Comparison of ENCODE assay signal across 11 cellular contexts in genomic region chr20:60224914-60225313, GRCh38.
A peak's percentile ranks its signal among the peaks of the same experiment; 100 is the strongest.
DNase-seq lines count a peak whose midpoint lies in the region; ATAC-seq and TF ChIP-seq lines count a peak whose summit lies in the region.
"Had no signal": no experiment of that assay in that cellular context is flagged by ENCODE, and none has a peak within 500 bp of the region (broad histone marks: within the 10 kb centered on the region; RNA-seq: fewer than 3 reads in every experiment).

No MANE protein-coding gene starts in this region.

- H3K4me1 ChIP-seq in KMS-11 (ENCODE audit: low read depth, poor library complexity, severe bottlenecking) (no peaks in the 10 kb centered on the region), parathyroid adenoma (no peaks in the 10 kb centered on the region)
- H3K4me1 ChIP-seq: Peyer's patch had no signal

- H3K36me3 ChIP-seq in KMS-11 (ENCODE audit: insufficient read depth): no peaks in the 10 kb centered on the region
- no peaks in the 10 kb centered on the region for H3K36me3 ChIP-seq in parathyroid adenoma (ENCODE audit: control insufficient read depth, insufficient read depth, low read length)
- H3K36me3 ChIP-seq: Peyer's patch had no signal

- CTCF ChIA-PET in activated CD4-positive, alpha-beta T cell treated with anti-CD3 and anti-CD28 coated beads for 36 hours (lab: Charles Lee): interaction anchor here (0.6 to 1.1 kb wide), 2 partner anchors 13 to 242 kb away, joined by 3 to 6 read pairs; no protein-coding TSS in a partner anchor

- H3K4me2 ChIP-seq in KMS-11 (no peak overlapping the region), parathyroid adenoma (ENCODE audit: low read length) (no peak overlapping the region)

- no peaks in the 10 kb centered on the region for H3K36me3 Mint-ChIP-seq in activated CD4-positive, alpha-beta T cell treated with anti-CD3 and anti-CD28 coated beads for 36 hours (ENCODE audit: low read depth)
- H3K36me3 Mint-ChIP-seq: activated naive CD8-positive, alpha-beta T cell treated with anti-CD3 and anti-CD28 coated beads, Interleukin-2, amount 10 ng/mL, durations not matched to agents 7 days and 5 days had no signal

- no peaks in the 10 kb centered on the region for H3K9me3 Mint-ChIP-seq in activated CD4-positive, alpha-beta T cell treated with anti-CD3 and anti-CD28 coated beads for 36 hours (ENCODE audit: low read depth)
- H3K9me3 Mint-ChIP-seq: activated naive CD8-positive, alpha-beta T cell treated with anti-CD3 and anti-CD28 coated beads, Interleukin-2, amount 10 ng/mL, durations not matched to agents 7 days and 5 days had no signal

- POLR2A ChIA-PET in activated CD4-positive, alpha-beta T cell treated with anti-CD3 and anti-CD28 coated beads for 36 hours (lab: Charles Lee): no interaction called here

- DNase-seq in activated CD4-positive, alpha-beta T cell treated with anti-CD3 and anti-CD28 coated beads for 36 hours: peak; percentile 20
- DNase-seq in activated CD4-positive, alpha-beta T cell treated with anti-CD3 and anti-CD28 coated beads for 4 hours: no peak
- DNase-seq in astrocyte of the hippocampus (ENCODE audit: low read depth, low spot score): peak; percentile 16
- no peak for DNase-seq in SIG-M5 treated with dmso at 0.1 percent for 504 hours (lab: John Stamatoyannopoulos, UW; ENCODE audit: unreplicated experiment)
- no peak for DNase-seq in hypothalamus (lab: John Stamatoyannopoulos, UW)
- DNase-seq: activated naive CD8-positive, alpha-beta T cell treated with anti-CD3 and anti-CD28 coated beads, Interleukin-2, amount 10 ng/mL, durations not matched to agents 7 days and 5 days; Peyer's patch; stimulated activated CD4-positive, alpha-beta T cell treated with anti-CD3 and anti-CD28 coated beads, Interleukin-1b, Interleukin-23, amount 100 ng/mL, for 48 hours had no signal

- no peak overlapping the region for H3K4me3 Mint-ChIP-seq in activated CD4-positive, alpha-beta T cell treated with anti-CD3 and anti-CD28 coated beads for 36 hours
- H3K4me3 Mint-ChIP-seq: activated naive CD8-positive, alpha-beta T cell treated with anti-CD3 and anti-CD28 coated beads, Interleukin-2, amount 10 ng/mL, durations not matched to agents 7 days and 5 days had no signal

- no peaks in the 10 kb centered on the region for H3K79me2 ChIP-seq in KMS-11 (ENCODE audit: insufficient read depth, low read depth)
- no peaks in the 10 kb centered on the region for H3K79me2 ChIP-seq in parathyroid adenoma

- H3K27ac ChIP-seq in KMS-11: no peak overlapping the region
- no peak overlapping the region for H3K27ac ChIP-seq in parathyroid adenoma
- H3K27ac ChIP-seq: Peyer's patch had no signal

- H4K20me1 ChIP-seq in KMS-11 (ENCODE audit: insufficient read depth): no peaks in the 10 kb centered on the region

- no peaks in the 10 kb centered on the region for H3K27me3 Mint-ChIP-seq in activated CD4-positive, alpha-beta T cell treated with anti-CD3 and anti-CD28 coated beads for 36 hours

- H3K4me3 ChIP-seq in KMS-11 (IDR thresholded peaks at IDR 0.05; ENCODE audit: insufficient read depth, low read depth, low read length) (no peak overlapping the region), parathyroid adenoma (ENCODE audit: low read depth, low read length) (no peak overlapping the region)
- H3K4me3 ChIP-seq: Peyer's patch had no signal

- H3K27ac Mint-ChIP-seq in activated CD4-positive, alpha-beta T cell treated with anti-CD3 and anti-CD28 coated beads for 36 hours: no peak overlapping the region
- H3K27ac Mint-ChIP-seq: activated naive CD8-positive, alpha-beta T cell treated with anti-CD3 and anti-CD28 coated beads, Interleukin-2, amount 10 ng/mL, durations not matched to agents 7 days and 5 days had no signal

- H3K4me1 Mint-ChIP-seq in activated CD4-positive, alpha-beta T cell treated with anti-CD3 and anti-CD28 coated beads for 36 hours: no peaks in the 10 kb centered on the region
- H3K4me1 Mint-ChIP-seq: activated naive CD8-positive, alpha-beta T cell treated with anti-CD3 and anti-CD28 coated beads, Interleukin-2, amount 10 ng/mL, durations not matched to agents 7 days and 5 days had no signal

- intact Hi-C loops in activated CD4-positive, alpha-beta T cell treated with anti-CD3 and anti-CD28 coated beads for 36 hours (cut with DNase I, micrococcal nuclease): no loop called here

- no peak for ATAC-seq in activated CD4-positive, alpha-beta T cell treated with anti-CD3 and anti-CD28 coated beads for 36 hours
- ATAC-seq in HG03342 (IDR thresholded peaks at IDR 0.05; ENCODE audit: unreplicated experiment): no peak

- H2AFZ ChIP-seq in KMS-11 (ENCODE audit: low read depth) (no peak overlapping the region), parathyroid adenoma (no peak overlapping the region)

- H3K9ac ChIP-seq in KMS-11 (no peak overlapping the region), parathyroid adenoma (no peak overlapping the region)

- no peaks in the 10 kb centered on the region for H3K9me3 ChIP-seq in parathyroid adenoma (ENCODE audit: control insufficient read depth, low read length)
- H3K9me3 ChIP-seq: Peyer's patch had no signal

- H3K27me3 ChIP-seq in KMS-11 (ENCODE audit: insufficient read depth, low read depth) (no peaks in the 10 kb centered on the region), parathyroid adenoma (ENCODE audit: control insufficient read depth, insufficient read depth, low read length) (no peaks in the 10 kb centered on the region)
- H3K27me3 ChIP-seq: Peyer's patch had no signal

- TF ChIP-seq CTCF in KMS-11 (conservative IDR thresholded peaks at IDR 0.05; ENCODE audit: low read depth, low read length): peak; percentile 71
- TF ChIP-seq CTCF in parathyroid adenoma (IDR thresholded peaks at IDR 0.05): peak; percentile 34

Comparison
In these comparisons a context has a peak if more than half of its experiments do, and no peak if none do; other contexts are left out.
1. DNase-seq: peak in activated CD4-positive, alpha-beta T cell treated with anti-CD3 and anti-CD28 coated beads for 36 hours (single experiment) and astrocyte of the hippocampus (single experiment); none in activated CD4-positive, alpha-beta T cell treated with anti-CD3 and anti-CD28 coated beads for 4 hours (0 of 2), SIG-M5 treated with dmso at 0.1 percent for 504 hours (single experiment) and hypothalamus (0 of 51).